Comparison of ENCODE assay signal across 26 cellular contexts in the genomic region with DNA sequence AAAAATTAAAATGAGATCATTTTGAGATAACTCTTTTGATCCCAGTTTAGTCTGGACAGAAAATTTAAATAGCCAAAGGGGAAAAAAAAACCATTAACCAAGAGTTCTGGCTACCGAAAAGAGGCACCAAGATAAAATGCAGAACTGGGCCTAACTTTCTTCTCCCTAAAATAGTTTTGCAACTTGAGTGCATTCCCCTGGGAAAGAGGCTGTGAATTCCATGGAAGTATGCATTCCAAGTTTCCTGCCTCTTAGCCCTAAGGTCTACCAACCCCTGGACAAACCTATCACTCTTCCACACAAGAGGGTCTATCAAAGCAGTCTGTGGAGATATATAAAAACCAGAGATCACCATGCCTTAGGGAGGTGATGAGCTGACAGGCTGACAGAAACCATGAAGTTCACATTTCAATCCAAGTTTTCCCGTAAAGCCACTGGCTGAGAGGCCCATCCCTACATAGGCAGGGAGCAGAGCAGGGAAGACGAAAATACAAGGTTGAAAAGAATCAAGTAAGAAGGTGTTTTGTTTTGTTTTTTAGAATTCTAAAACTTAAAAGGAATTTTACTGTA. TPM values are rescaled to one million over a fixed set of nuclear protein-coding genes. Genes with fewer than 3 reads are reported as not detected.
A peak's percentile ranks its signal among the peaks of the same experiment; 100 is the strongest.
DNase-seq lines count a peak whose midpoint lies in the region; ATAC-seq and TF ChIP-seq lines count a peak whose summit lies in the region.
"Had no signal": no experiment of that assay in that cellular context is flagged by ENCODE, and none has a peak within 500 bp of the region (broad histone marks: within the 10 kb centered on the region; RNA-seq: fewer than 3 reads in every experiment).

No MANE protein-coding gene starts in this region.

- H3K4me1 ChIP-seq in sigmoid colon: peaks cover 0 to 95% (median 81%) of the 10 kb centered on the region in 4 donors

- H3K36me3 ChIP-seq in sigmoid colon: peaks cover 0 to 6% (median 2%) of the 10 kb centered on the region in 4 donors

- TF ChIP-seq EP300 in sigmoid colon (IDR thresholded peaks at IDR 0.05): no peak

- ATAC-seq in Right ventricle myocardium inferior: peak; percentile 83
- ATAC-seq in left ventricle myocardium superior: peak; percentile 77
- ATAC-seq in GM18520 (IDR thresholded peaks at IDR 0.05; ENCODE audit: unreplicated experiment): no peak
- ATAC-seq in HG02610 (IDR thresholded peaks at IDR 0.05; ENCODE audit: unreplicated experiment): no peak
- ATAC-seq: activated CD4-positive, alpha-beta T cell treated with anti-CD3 and anti-CD28 coated beads for 36 hours; PC-3; stimulated activated naive CD8-positive, alpha-beta T cell treated with anti-CD3 and anti-CD28 coated beads, Interleukin-15, amount 100 ng/mL, for 72 hours had no signal

- no peaks in the 10 kb centered on the region for H3K27me3 ChIP-seq in sigmoid colon

- intact Hi-C loops in Right ventricle myocardium inferior (cut with DNase I): loop anchor here (5.0 to 10.0 kb wide), 5 partner anchors 47 to 317 kb away; partner anchors contain the start of gene CACNA1C
- intact Hi-C loops in cardiac septum (cut with DNase I): loop anchor here (5.0 to 10.0 kb wide), 2 partner anchors 67 to 314 kb away; no protein-coding TSS in a partner anchor
- intact Hi-C loops in left ventricle myocardium superior (cut with micrococcal nuclease): no loop called here
- intact Hi-C loops in sigmoid colon (cut with DNase I): loop anchor here (5.0 to 10.0 kb wide), 2 partner anchors 127 to 194 kb away; no protein-coding TSS in a partner anchor

- TF ChIP-seq CTCF in sigmoid colon (IDR thresholded peaks at IDR 0.05): no peak

- DNase-seq in Right ventricle myocardium inferior (ENCODE audit: missing footprints) (no peak), cardiac septum (ENCODE audit: low spot score) (no peak), left ventricle myocardium superior (no peak), sigmoid colon (no peak), NOMO-1 treated with DMSO at 0.1 percent for 48 hours (lab: John Stamatoyannopoulos, UW; ENCODE audit: unreplicated experiment) (no peak)
- no peak for DNase-seq in activated CD4-positive, alpha-beta T cell treated with anti-CD3 and anti-CD28 coated beads, Interleukin-2, amount 50 U/mL, for 4 hours
- DNase-seq: activated CD4-positive, alpha-beta T cell treated with anti-CD3 and anti-CD28 coated beads for 36 hours; activated gamma-delta T cell; activated naive CD8-positive, alpha-beta T cell treated with anti-CD3 and anti-CD28 coated beads, Interleukin-2, amount 10 ng/mL, durations not matched to agents 7 days and 5 days; activated T-cell treated with anti-CD3 and anti-CD28 coated beads for 4 hours; CD4-positive, CD25-positive, alpha-beta regulatory T cell; DND-41; HFFc6; Kasumi-1; NCI-H1694; NCI-H2171 treated with DMSO at 0.1 percent for 48 hours; NCI-H524 treated with DMSO at 0.1 percent for 48 hours; PC-3; posterior cingulate gyrus; stimulated activated CD4-positive, alpha-beta T cell treated with anti-CD3 and anti-CD28 coated beads, Interleukin-1b, Interleukin-23, amount 100 ng/mL, for 48 hours; stimulated activated CD8-positive, alpha-beta memory T cell treated with anti-CD3 and anti-CD28 coated beads, Interleukin-4, amount 100 ng/mL, for 48 hours; stimulated activated naive CD8-positive, alpha-beta T cell treated with anti-CD3 and anti-CD28 coated beads, Interleukin-15, amount 100 ng/mL, for 72 hours had no signal

- H3K27ac ChIP-seq in sigmoid colon: peak overlapping the region; percentile 85 to 94 (median 86)
- H3K27ac ChIP-seq: 22Rv1, skin epidermis had no signal

- no peaks in the 10 kb centered on the region for H3K9me3 ChIP-seq in sigmoid colon

- peak overlapping the region in 1 of 4 donors; percentile 10 for H3K4me3 ChIP-seq in sigmoid colon
- H3K4me3 ChIP-seq: skin epidermis had no signal

- TF ChIP-seq POLR2A in sigmoid colon (IDR thresholded peaks at IDR 0.05): no peak

- whole genome bisulfite sequencing in sigmoid colon, 2 donors: 95% methylated on average over 3 of the region's 3 CpGs

RNA-seq across cellular contexts. Expression of gene DCP1B, which starts 33.8 kb away (rescaled TPM):
- total RNA-seq in Right ventricle myocardium inferior (2.4 TPM), cardiac septum (2.1 TPM), left ventricle myocardium superior (1.7 TPM), sigmoid colon (10 to 100 TPM; 24.8 to 47.7 (median 35.5) TPM)
- polyA plus RNA-seq in sigmoid colon: 1 to 10 TPM; 5.5 to 8.5 (median 7.2) TPM

RNA-seq across cellular contexts. Expression of gene CACNA2D4, which starts 52.0 kb away (rescaled TPM):
- total RNA-seq in Right ventricle myocardium inferior (1.1 TPM), cardiac septum (0.89 TPM), left ventricle myocardium superior (1.0 TPM), sigmoid colon (1 to 10 TPM; 2.8 to 4.9 (median 3.4) TPM)
- polyA plus RNA-seq in sigmoid colon: 1 to 10 TPM; 3.6 to 5.8 (median 5.4) TPM
- total RNA-seq: PC-3 had no signal

Comparison
In these comparisons a context has a peak if more than half of its experiments do, and no peak if none do; other contexts are left out.
1. ATAC-seq: peak in Right ventricle myocardium inferior (single experiment) and left ventricle myocardium superior (single experiment); none in GM18520 (single experiment) and HG02610 (single experiment).